ENCODE assay signal across 1 cellular context in genomic region chr3:108096506-108097325, GRCh38.
TF ChIP-seq lines count a peak whose summit lies in the region.

No MANE protein-coding gene starts in this region.

TF ChIP-seq in IMR-90, 13 proteins besides CTCF, POLR2A, EP300 and RAD21 (continued from another document):
- TF ChIP-seq ELK1 (IDR thresholded peaks at IDR 0.05; ENCODE audit: borderline replicate concordance, low read depth, low read length) (no peak), MAZ (IDR thresholded peaks at IDR 0.05; ENCODE audit: borderline replicate concordance, low read depth, low read length) (no peak), SMC3 (IDR thresholded peaks at IDR 0.05; ENCODE audit: low read depth, low read length) (no peak), MAFK (IDR thresholded peaks at IDR 0.05; ENCODE audit: low read depth, low read length) (no peak)
